1 cellular context compared by ENCODE assay signal in genomic region chr20:63009044-63009961, GRCh38.
A peak's percentile ranks its signal among the peaks of the same experiment; 100 is the strongest.
TF ChIP-seq lines count a peak whose summit lies in the region.

No MANE protein-coding gene starts in this region.

TF ChIP-seq in HepG2, 621 proteins besides CTCF, POLR2A, EP300 and RAD21 (continued from another document and continues in another):
- TF ChIP-seq NFAT5 (CRISPR knock-in tag; IDR thresholded peaks at IDR 0.05) = 0 out of 2 replicates have a peak, but pooled peaks have one; percentile 21
- TF ChIP-seq FOXK1 (CRISPR knock-in tag; IDR thresholded peaks at IDR 0.05; ENCODE audit: borderline replicate concordance, low read depth) = peak; percentile 79; the same call in 1 of the 2 replicates
- 0 out of 2 replicates have a peak, but pooled peaks have one; percentile 37 for TF ChIP-seq PPARG (CRISPR knock-in tag; conservative IDR thresholded peaks at IDR 0.05)
- TF ChIP-seq MED13 (CRISPR knock-in tag; IDR thresholded peaks at IDR 0.05) = peak; percentile 44; the same call in 1 of the 2 replicates
- 0 out of 2 replicates have a peak, but pooled peaks have one; percentile 49 for TF ChIP-seq ZIK1 (CRISPR knock-in tag; IDR thresholded peaks at IDR 0.05; ENCODE audit: borderline replicate concordance, low read depth)
- TF ChIP-seq ZNF740 (CRISPR knock-in tag; IDR thresholded peaks at IDR 0.05) = peak; percentile 74
- peak; percentile 33; the same call in 1 of the 2 replicates for TF ChIP-seq ZNF607 (CRISPR knock-in tag; IDR thresholded peaks at IDR 0.05; ENCODE audit: borderline replicate concordance)
- TF ChIP-seq NCOA5 (CRISPR knock-in tag; IDR thresholded peaks at IDR 0.05) = no peak
- TF ChIP-seq ZNF619 (CRISPR knock-in tag; IDR thresholded peaks at IDR 0.05) = peak; percentile 50; the same call in 1 of the 2 replicates
- 0 out of 2 replicates have a peak, but pooled peaks have one; percentile 59 for TF ChIP-seq RNF2 (conservative IDR thresholded peaks at IDR 0.05; ENCODE audit: low read depth)
- peak; percentile 28; the same call in 1 of the 2 replicates for TF ChIP-seq ZNF232 (CRISPR knock-in tag; IDR thresholded peaks at IDR 0.05; ENCODE audit: borderline replicate concordance)
- no peak for TF ChIP-seq AGO2 (optimal IDR thresholded peaks at IDR 0.05; ENCODE audit: low read depth, low read length)
- TF ChIP-seq SP1 (IDR thresholded peaks at IDR 0.05) = no peak
- TF ChIP-seq SP1 (CRISPR knock-in tag; IDR thresholded peaks at IDR 0.05) = 0 out of 2 replicates have a peak, but pooled peaks have one; percentile 6
- TF ChIP-seq ZNF800 (CRISPR knock-in tag; IDR thresholded peaks at IDR 0.05) = peak; percentile 91
- TF ChIP-seq ZNF280B (CRISPR knock-in tag; IDR thresholded peaks at IDR 0.05; ENCODE audit: borderline replicate concordance) = peak; percentile 39
- TF ChIP-seq PHF8 (CRISPR knock-in tag; IDR thresholded peaks at IDR 0.05) = peak; percentile 38; the same call in 1 of the 2 replicates
- TF ChIP-seq RXRA (CRISPR knock-in tag; IDR thresholded peaks at IDR 0.05) = peak; percentile 71; the same call in 1 of the 2 replicates
- peak; percentile 85; the same call in 1 of the 2 replicates for TF ChIP-seq ZNF691 (CRISPR knock-in tag; IDR thresholded peaks at IDR 0.05; ENCODE audit: borderline replicate concordance, low read depth)
- peak; percentile 84; the same call in 1 of the 2 replicates for TF ChIP-seq ZNF713 (CRISPR knock-in tag; IDR thresholded peaks at IDR 0.05)
- peak; percentile 2; the same call in 1 of the 2 replicates for TF ChIP-seq MAX (IDR thresholded peaks at IDR 0.05)
- TF ChIP-seq GLI4 (CRISPR knock-in tag; IDR thresholded peaks at IDR 0.05; ENCODE audit: borderline replicate concordance) = no peak
- TF ChIP-seq HNRNPK (IDR thresholded peaks at IDR 0.05; ENCODE audit: low read depth, low read length, poor library complexity, severe bottlenecking) = peak; percentile 97
- TF ChIP-seq ZNF782 (CRISPR knock-in tag; IDR thresholded peaks at IDR 0.05; ENCODE audit: borderline replicate concordance) = peak; percentile 10; the same call in 1 of the 2 replicates
- TF ChIP-seq ISL2 (CRISPR knock-in tag; IDR thresholded peaks at IDR 0.05) = peak; percentile 56; the same call in 1 of the 2 replicates
- TF ChIP-seq YEATS4 (CRISPR knock-in tag; IDR thresholded peaks at IDR 0.05; ENCODE audit: borderline replicate concordance) = peak; percentile 63; the same call in 1 of the 2 replicates
- TF ChIP-seq PRPF4 (IDR thresholded peaks at IDR 0.05; ENCODE audit: low read depth, low read length, poor library complexity, severe bottlenecking) = no peak
- TF ChIP-seq FOSL2 (CRISPR knock-in tag; IDR thresholded peaks at IDR 0.05) = peak; percentile 41; the same call in 1 of the 2 replicates
- TF ChIP-seq CHCHD3 (CRISPR knock-in tag; IDR thresholded peaks at IDR 0.05) = peak; percentile 60; the same call in 1 of the 2 replicates
- no peak for TF ChIP-seq IKZF1 (IDR thresholded peaks at IDR 0.05)
- 0 out of 2 replicates have a peak, but pooled peaks have one; percentile 23 for TF ChIP-seq ZKSCAN1 (IDR thresholded peaks at IDR 0.05; ENCODE audit: low read length)
- TF ChIP-seq ATF5 (CRISPR knock-in tag; IDR thresholded peaks at IDR 0.05; ENCODE audit: low read depth) = peak; percentile 70; the same call in 1 of the 2 replicates
- 0 out of 2 replicates have a peak, but pooled peaks have one; percentile 39 for TF ChIP-seq ZNF816 (CRISPR knock-in tag; IDR thresholded peaks at IDR 0.05; ENCODE audit: borderline replicate concordance)
- TF ChIP-seq JUNB (CRISPR knock-in tag; IDR thresholded peaks at IDR 0.05; ENCODE audit: borderline replicate concordance) = no peak
- peak; percentile 14; the same call in 1 of the 2 replicates for TF ChIP-seq POGZ (CRISPR knock-in tag; IDR thresholded peaks at IDR 0.05)
- no peak for TF ChIP-seq ZNF563 (CRISPR knock-in tag; IDR thresholded peaks at IDR 0.05)
- TF ChIP-seq SOX13 (IDR thresholded peaks at IDR 0.05) = no peak
- TF ChIP-seq SOX13 (CRISPR knock-in tag; conservative IDR thresholded peaks at IDR 0.05 in 1 of 2, IDR thresholded peaks at IDR 0.05 in 1 of 2) = peak in 1 of 2 experiments; percentile 40; a peak in 1 of 4 replicates
- TF ChIP-seq ZNF12 (CRISPR knock-in tag; IDR thresholded peaks at IDR 0.05) = no peak
- TF ChIP-seq SIX1 (CRISPR knock-in tag; IDR thresholded peaks at IDR 0.05; ENCODE audit: borderline replicate concordance) = 0 out of 2 replicates have a peak, but pooled peaks have one; percentile 21
- TF ChIP-seq ONECUT2 (CRISPR knock-in tag; IDR thresholded peaks at IDR 0.05) = peak; percentile 50; the same call in 1 of the 2 replicates
- TF ChIP-seq LCORL (IDR thresholded peaks at IDR 0.05) = no peak
- TF ChIP-seq LCORL (CRISPR knock-in tag; IDR thresholded peaks at IDR 0.05) = peak; percentile 77
- peak; percentile 99 for TF ChIP-seq ZNF441 (CRISPR knock-in tag; IDR thresholded peaks at IDR 0.05; ENCODE audit: borderline replicate concordance)
- TF ChIP-seq ZNF513 (CRISPR knock-in tag; conservative IDR thresholded peaks at IDR 0.05) = no peak
- peak; percentile 57; the same call in 1 of the 2 replicates for TF ChIP-seq HDAC1 (CRISPR knock-in tag; IDR thresholded peaks at IDR 0.05)
- peak; percentile 59; the same call in 1 of the 2 replicates for TF ChIP-seq ZBTB7B (CRISPR knock-in tag; IDR thresholded peaks at IDR 0.05)
- peak; percentile 49; the same call in 1 of the 2 replicates for TF ChIP-seq KDM5B (CRISPR knock-in tag; IDR thresholded peaks at IDR 0.05; ENCODE audit: borderline replicate concordance)
- peak; percentile 51; the same call in 1 of the 2 replicates for TF ChIP-seq ZBTB26 (CRISPR knock-in tag; IDR thresholded peaks at IDR 0.05; ENCODE audit: borderline replicate concordance)
- peak; percentile 67; the same call in 1 of the 2 replicates for TF ChIP-seq MEIS1 (CRISPR knock-in tag; IDR thresholded peaks at IDR 0.05; ENCODE audit: borderline replicate concordance)
- TF ChIP-seq ZNF788 (CRISPR knock-in tag; IDR thresholded peaks at IDR 0.05; ENCODE audit: borderline replicate concordance) = peak; percentile 67; the same call in 1 of the 2 replicates
- TF ChIP-seq CSRNP1 (CRISPR knock-in tag; IDR thresholded peaks at IDR 0.05) = peak; percentile 53; the same call in 1 of the 2 replicates
